Comparison of ENCODE assay signal across 14 cellular contexts in genomic region chr4:128658214-128658621, GRCh38.
DNase-seq lines count a peak whose midpoint lies in the region; ATAC-seq and TF ChIP-seq lines count a peak whose summit lies in the region.
"Had no signal": no experiment of that assay in that cellular context is flagged by ENCODE, and none has a peak within 500 bp of the region (broad histone marks: within the 10 kb centered on the region; RNA-seq: fewer than 3 reads in every experiment).

No MANE protein-coding gene starts in this region.

- no peak overlapping the region for H3K27ac Mint-ChIP-seq in HFFc6
- H3K27ac Mint-ChIP-seq: activated T-helper 1 cell treated with anti-CD3 and anti-CD28 coated beads, Interleukin-12 subunit alpha, Interleukin-12 subunit beta, Interleukin-2, Interleukin-4 antibody, amounts not matched to agents 30 ng/mL and 10 ng/mL and 1 ng/mL, durations not matched to agents 14 hours and 24 hours and 36 hours had no signal

- peaks cover 11% of the 10 kb centered on the region for H3K27me3 Mint-ChIP-seq in HFFc6 (ENCODE audit: insufficient read depth)

- H3K4me1 ChIP-seq in smooth muscle cell (ENCODE audit: low read depth), result peaks cover 3% of the 10 kb centered on the region

- H3K9me3 Mint-ChIP-seq in HFFc6, result peaks cover 17% of the 10 kb centered on the region
- H3K9me3 Mint-ChIP-seq: activated T-helper 1 cell treated with anti-CD3 and anti-CD28 coated beads, Interleukin-12 subunit alpha, Interleukin-12 subunit beta, Interleukin-2, Interleukin-4 antibody, amounts not matched to agents 30 ng/mL and 10 ng/mL and 1 ng/mL, durations not matched to agents 14 hours and 24 hours and 36 hours had no signal

- peaks cover 8% of the 10 kb centered on the region for H3F3A ChIP-seq in smooth muscle cell (ENCODE audit: low read depth)

- TF ChIP-seq CTCF in GM12865 (IDR thresholded peaks at IDR 0.05; ENCODE audit: insufficient read depth, low read depth, low read length, missing control alignments) (no peak), HFFc6 (IDR thresholded peaks at IDR 0.05) (no peak), coronary artery (IDR thresholded peaks at IDR 0.05) (no peak), smooth muscle cell (IDR thresholded peaks at IDR 0.05; ENCODE audit: borderline replicate concordance, insufficient read depth, poor library complexity, severe bottlenecking) (no peak)

- peaks cover 12% of the 10 kb centered on the region for H3K36me3 Mint-ChIP-seq in HFFc6 (ENCODE audit: low read depth)
- H3K36me3 Mint-ChIP-seq: brain, natural killer cell had no signal

- H3K27me3 ChIP-seq in smooth muscle cell (ENCODE audit: low read depth) (no peaks in the 10 kb centered on the region), H7 (ENCODE audit: control insufficient read depth, insufficient read depth, low read length) (no peaks in the 10 kb centered on the region)

- H3K4me3 ChIP-seq in GM12865 (ENCODE audit: low read depth, low read length) (no peak overlapping the region), coronary artery (no peak overlapping the region), smooth muscle cell (no peak overlapping the region), H7 (ENCODE audit: insufficient read depth, low read depth, low read length) (no peak overlapping the region)

- H3K9ac ChIP-seq in smooth muscle cell (ENCODE audit: low read depth), result no peak overlapping the region

- H3K4me3 Mint-ChIP-seq in HFFc6, result no peak overlapping the region
- H3K4me3 Mint-ChIP-seq: activated T-helper 1 cell treated with anti-CD3 and anti-CD28 coated beads, Interleukin-12 subunit alpha, Interleukin-12 subunit beta, Interleukin-2, Interleukin-4 antibody, amounts not matched to agents 30 ng/mL and 10 ng/mL and 1 ng/mL, durations not matched to agents 14 hours and 24 hours and 36 hours; brain; natural killer cell had no signal

- H3K4me1 Mint-ChIP-seq in HFFc6 (ENCODE audit: low read depth), result peaks cover 11% of the 10 kb centered on the region

- H3K4me2 ChIP-seq in smooth muscle cell, result no peak overlapping the region

- H3K79me2 ChIP-seq in smooth muscle cell (ENCODE audit: low read depth), result no peaks in the 10 kb centered on the region

- H3K36me3 ChIP-seq in smooth muscle cell (ENCODE audit: low read depth), result no peaks in the 10 kb centered on the region
- H3K36me3 ChIP-seq in H7 (replicated peaks; ENCODE audit: control insufficient read depth, insufficient read depth, low read length), result no peaks in the 10 kb centered on the region

- H3K27ac ChIP-seq in coronary artery (peak overlapping the region; percentile 76 to 82), smooth muscle cell (ENCODE audit: low read depth) (no peak overlapping the region)

- H4K20me1 ChIP-seq in smooth muscle cell (ENCODE audit: low read depth), result no peaks in the 10 kb centered on the region

- WGBS in smooth muscle cell (ENCODE audit: low lambda C conversion rate), result 94% methylated on average over 4 of the region's 4 CpGs

- H2AFZ ChIP-seq in smooth muscle cell (ENCODE audit: low read depth), result peak overlapping the region; percentile 4

- H3K9me3 ChIP-seq in smooth muscle cell (replicated peaks; ENCODE audit: low read depth), result no peaks in the 10 kb centered on the region

- no peak for ATAC-seq in GM18907 (IDR thresholded peaks at IDR 0.05; ENCODE audit: unreplicated experiment)
- ATAC-seq: natural killer cell had no signal

- peak; percentile 65 for DNase-seq in GM12865 (ENCODE audit: low read depth)
- DNase-seq in HFFc6, result peak; percentile 12
- no peak for DNase-seq in coronary artery (ENCODE audit: low spot score)
- DNase-seq in smooth muscle cell (lab: John Stamatoyannopoulos, UW; ENCODE audit: unreplicated experiment), result no peak
- DNase-seq in H7, result no peak
- no peak for DNase-seq in 8988T
- DNase-seq in stimulated activated CD4-positive, alpha-beta T cell treated with anti-CD3 and anti-CD28 coated beads, Interleukin-4, amount 100 ng/mL, for 4 hours, result no peak
- DNase-seq: HCEC 1CT, KBM-7, natural killer cell, NCI-H1930 had no signal

Comparison
In these comparisons a context has a peak if more than half of its experiments do, and no peak if none do; other contexts are left out.
1. DNase-seq: peak in GM12865 (single experiment) and HFFc6 (single experiment); none in coronary artery (single experiment), smooth muscle cell (single experiment), H7 (single experiment), 8988T (single experiment) and stimulated activated CD4-positive, alpha-beta T cell treated with anti-CD3 and anti-CD28 coated beads, Interleukin-4, amount 100 ng/mL, for 4 hours (0 of 2).